23 cellular contexts compared by ENCODE assay signal in genomic region chr6:157403011-157403683, GRCh38.
"Had no signal": no experiment of that assay in that cellular context is flagged by ENCODE, and none has a peak within 500 bp of the region (broad histone marks: within the 10 kb centered on the region; RNA-seq: fewer than 3 reads in every experiment).

No MANE protein-coding gene starts in this region.

- H3K27ac ChIP-seq: dorsolateral prefrontal cortex, gastrocnemius medialis, hepatocyte, parathyroid adenoma, prostate gland, right atrium auricular region, suprapubic skin, transverse colon, upper lobe of right lung, uterus had no signal

- H3K4me3 ChIP-seq: dorsolateral prefrontal cortex, gastrocnemius medialis, hepatocyte, lung, prostate gland, right atrium auricular region, smooth muscle cell, suprapubic skin, transverse colon, upper lobe of right lung, uterus had no signal

- DNase-seq: dorsolateral prefrontal cortex; effector CD4-positive, alpha-beta T cell; gastrocnemius medialis; kidney; natural killer cell; stimulated activated CD4-positive, alpha-beta T cell treated with anti-CD3 and anti-CD28 coated beads, Interleukin-12 subunit alpha, Interleukin-12 subunit beta, amount 100 ng/mL, for 4 hours; stimulated activated CD4-positive, alpha-beta T cell treated with anti-CD3 and anti-CD28 coated beads, Interleukin-1b, Interleukin-23, amount 100 ng/mL, for 48 hours; stimulated activated CD4-positive, alpha-beta T cell treated with anti-CD3 and anti-CD28 coated beads, Interleukin-4, amount 100 ng/mL, for 1 hour; stimulated activated CD8-positive, alpha-beta memory T cell treated with anti-CD3 and anti-CD28 coated beads, Interleukin-4, amount 100 ng/mL, for 48 hours; stimulated activated naive CD4-positive, alpha-beta T cell; stimulated activated naive CD8-positive, alpha-beta T cell treated with anti-CD3 and anti-CD28 coated beads, Interleukin-15, amount 100 ng/mL, for 72 hours; transverse colon; upper lobe of right lung; uterus had no signal

- H3K4me2 ChIP-seq: hepatocyte, smooth muscle cell had no signal

- H3K27me3 ChIP-seq: dorsolateral prefrontal cortex, gastrocnemius medialis, hepatocyte, right atrium auricular region, suprapubic skin, transverse colon, upper lobe of right lung, uterus had no signal

- ATAC-seq: gastrocnemius medialis; left lobe of liver; sciatic nerve; stimulated activated naive CD8-positive, alpha-beta T cell treated with anti-CD3 and anti-CD28 coated beads, Interleukin-15, amount 100 ng/mL, for 72 hours; upper lobe of right lung had no signal

- H3K36me3 ChIP-seq: gastrocnemius medialis, prostate gland, right atrium auricular region, suprapubic skin, transverse colon, upper lobe of right lung, uterus had no signal

- H3K9ac ChIP-seq: parathyroid adenoma had no signal

- H3K4me1 ChIP-seq: gastrocnemius medialis, parathyroid adenoma, prostate gland, right atrium auricular region, suprapubic skin, transverse colon, upper lobe of right lung, uterus had no signal

- H2AFZ ChIP-seq: hepatocyte, parathyroid adenoma had no signal

- H3K9me3 ChIP-seq: gastrocnemius medialis, prostate gland, right atrium auricular region, suprapubic skin, transverse colon, upper lobe of right lung, uterus had no signal
